Comparison of ENCODE assay signal across 1 cellular context in the genomic region with DNA sequence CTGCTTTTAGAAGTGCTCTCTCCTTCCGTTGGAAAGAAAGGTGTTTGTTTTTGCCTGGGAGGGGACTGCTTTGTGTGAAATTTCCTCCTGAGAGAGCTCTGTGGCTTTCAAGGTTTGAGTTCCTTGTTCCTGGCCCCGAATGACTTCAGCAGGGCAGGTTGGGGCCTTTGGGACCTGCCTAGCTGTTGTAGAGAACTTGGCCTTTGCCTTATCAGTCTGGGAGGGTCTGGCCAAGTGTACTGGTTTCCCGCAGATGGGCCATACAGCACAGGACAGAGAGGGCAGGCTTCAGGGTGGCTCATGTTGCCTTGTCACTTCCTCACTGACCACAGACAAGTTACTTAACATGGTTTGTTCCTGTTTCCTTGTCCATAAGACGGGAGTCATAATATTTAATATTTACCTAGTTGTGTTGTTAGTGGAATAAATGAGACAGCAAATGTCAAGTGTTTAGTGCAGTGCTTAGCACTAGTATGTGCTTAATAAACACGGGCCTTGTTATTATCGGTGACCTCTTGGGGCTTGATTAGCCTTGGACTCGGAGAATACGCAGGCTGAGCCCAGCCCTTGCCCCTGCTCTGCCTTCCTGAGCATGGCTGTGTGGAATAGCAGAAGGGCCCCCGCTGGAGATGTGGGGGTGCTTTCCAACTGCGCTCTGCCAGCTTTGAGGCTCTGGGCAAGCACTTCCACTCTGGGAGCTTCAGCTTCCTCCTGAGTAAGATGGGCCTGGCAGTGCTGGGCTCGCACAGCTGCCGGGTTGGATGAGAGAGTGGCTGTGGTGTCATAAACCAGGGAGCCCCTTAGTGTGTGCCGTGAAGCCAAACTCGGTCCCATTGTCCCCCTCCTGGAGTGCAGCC.
TF ChIP-seq lines count a peak whose summit lies in the region.

No MANE protein-coding gene starts in this region.

TF ChIP-seq in K562, 482 proteins besides CTCF, POLR2A, EP300 and RAD21 (continued from another document and continues in another):
- TF ChIP-seq, protein P1, sequence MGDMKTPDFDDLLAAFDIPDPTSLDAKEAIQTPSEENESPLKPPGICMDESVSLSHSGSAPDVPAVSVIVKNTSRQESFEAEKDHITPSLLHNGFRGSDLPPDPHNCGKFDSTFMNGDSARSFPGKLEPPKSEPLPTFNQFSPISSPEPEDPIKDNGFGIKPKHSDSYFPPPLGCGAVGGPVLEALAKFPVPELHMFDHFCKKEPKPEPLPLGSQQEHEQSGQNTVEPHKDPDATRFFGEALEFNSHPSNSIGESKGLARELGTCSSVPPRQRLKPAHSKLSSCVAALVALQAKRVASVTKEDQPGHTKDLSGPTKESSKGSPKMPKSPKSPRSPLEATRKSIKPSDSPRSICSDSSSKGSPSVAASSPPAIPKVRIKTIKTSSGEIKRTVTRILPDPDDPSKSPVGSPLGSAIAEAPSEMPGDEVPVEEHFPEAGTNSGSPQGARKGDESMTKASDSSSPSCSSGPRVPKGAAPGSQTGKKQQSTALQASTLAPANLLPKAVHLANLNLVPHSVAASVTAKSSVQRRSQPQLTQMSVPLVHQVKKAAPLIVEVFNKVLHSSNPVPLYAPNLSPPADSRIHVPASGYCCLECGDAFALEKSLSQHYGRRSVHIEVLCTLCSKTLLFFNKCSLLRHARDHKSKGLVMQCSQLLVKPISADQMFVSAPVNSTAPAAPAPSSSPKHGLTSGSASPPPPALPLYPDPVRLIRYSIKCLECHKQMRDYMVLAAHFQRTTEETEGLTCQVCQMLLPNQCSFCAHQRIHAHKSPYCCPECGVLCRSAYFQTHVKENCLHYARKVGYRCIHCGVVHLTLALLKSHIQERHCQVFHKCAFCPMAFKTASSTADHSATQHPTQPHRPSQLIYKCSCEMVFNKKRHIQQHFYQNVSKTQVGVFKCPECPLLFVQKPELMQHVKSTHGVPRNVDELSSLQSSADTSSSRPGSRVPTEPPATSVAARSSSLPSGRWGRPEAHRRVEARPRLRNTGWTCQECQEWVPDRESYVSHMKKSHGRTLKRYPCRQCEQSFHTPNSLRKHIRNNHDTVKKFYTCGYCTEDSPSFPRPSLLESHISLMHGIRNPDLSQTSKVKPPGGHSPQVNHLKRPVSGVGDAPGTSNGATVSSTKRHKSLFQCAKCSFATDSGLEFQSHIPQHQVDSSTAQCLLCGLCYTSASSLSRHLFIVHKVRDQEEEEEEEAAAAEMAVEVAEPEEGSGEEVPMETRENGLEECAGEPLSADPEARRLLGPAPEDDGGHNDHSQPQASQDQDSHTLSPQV (IDR thresholded peaks at IDR 0.05): peak; percentile 85
- TF ChIP-seq SP2 (IDR thresholded peaks at IDR 0.05; ENCODE audit: extremely low read depth, low read depth, low read length, poor library complexity, severe bottlenecking) (no peak), MYC (IDR thresholded peaks at IDR 0.05; ENCODE audit: low read depth, low read length) (no peak), MYC (CRISPR knock-in tag; IDR thresholded peaks at IDR 0.05; ENCODE audit: borderline replicate concordance, low read depth) (no peak), CREM (IDR thresholded peaks at IDR 0.05; ENCODE audit: low read depth) (peak; percentile 72), GABPB1 (CRISPR knock-in tag; IDR thresholded peaks at IDR 0.05) (peak; percentile 62), TAL1 (IDR thresholded peaks at IDR 0.05) (peak; percentile 47; the same call in 1 of the 2 replicates), NFE2 (IDR thresholded peaks at IDR 0.05; ENCODE audit: low read depth) (peak; percentile 82), SP1 (CRISPR knock-in tag; IDR thresholded peaks at IDR 0.05) (peak; percentile 45; the same call in 1 of the 2 replicates), JUN (IDR thresholded peaks at IDR 0.05; ENCODE audit: borderline replicate concordance, low read depth, low read length) (no peak), JUN (CRISPR knock-in tag; IDR thresholded peaks at IDR 0.05; ENCODE audit: borderline replicate concordance) (no peak), PHB (CRISPR knock-in tag; IDR thresholded peaks at IDR 0.05) (no peak), GTF2F1 (IDR thresholded peaks at IDR 0.05; ENCODE audit: low read depth, low read length) (no peak), RBM25 (IDR thresholded peaks at IDR 0.05; ENCODE audit: low read depth, low read length, severe bottlenecking) (no peak), ZNF695 (CRISPR knock-in tag; IDR thresholded peaks at IDR 0.05) (no peak), LARP7 (IDR thresholded peaks at IDR 0.05) (no peak), PHB2 (IDR thresholded peaks at IDR 0.05; ENCODE audit: low read depth) (no peak), ZNF253 (CRISPR knock-in tag; conservative IDR thresholded peaks at IDR 0.05) (no peak)
- TF ChIP-seq, protein P2, sequence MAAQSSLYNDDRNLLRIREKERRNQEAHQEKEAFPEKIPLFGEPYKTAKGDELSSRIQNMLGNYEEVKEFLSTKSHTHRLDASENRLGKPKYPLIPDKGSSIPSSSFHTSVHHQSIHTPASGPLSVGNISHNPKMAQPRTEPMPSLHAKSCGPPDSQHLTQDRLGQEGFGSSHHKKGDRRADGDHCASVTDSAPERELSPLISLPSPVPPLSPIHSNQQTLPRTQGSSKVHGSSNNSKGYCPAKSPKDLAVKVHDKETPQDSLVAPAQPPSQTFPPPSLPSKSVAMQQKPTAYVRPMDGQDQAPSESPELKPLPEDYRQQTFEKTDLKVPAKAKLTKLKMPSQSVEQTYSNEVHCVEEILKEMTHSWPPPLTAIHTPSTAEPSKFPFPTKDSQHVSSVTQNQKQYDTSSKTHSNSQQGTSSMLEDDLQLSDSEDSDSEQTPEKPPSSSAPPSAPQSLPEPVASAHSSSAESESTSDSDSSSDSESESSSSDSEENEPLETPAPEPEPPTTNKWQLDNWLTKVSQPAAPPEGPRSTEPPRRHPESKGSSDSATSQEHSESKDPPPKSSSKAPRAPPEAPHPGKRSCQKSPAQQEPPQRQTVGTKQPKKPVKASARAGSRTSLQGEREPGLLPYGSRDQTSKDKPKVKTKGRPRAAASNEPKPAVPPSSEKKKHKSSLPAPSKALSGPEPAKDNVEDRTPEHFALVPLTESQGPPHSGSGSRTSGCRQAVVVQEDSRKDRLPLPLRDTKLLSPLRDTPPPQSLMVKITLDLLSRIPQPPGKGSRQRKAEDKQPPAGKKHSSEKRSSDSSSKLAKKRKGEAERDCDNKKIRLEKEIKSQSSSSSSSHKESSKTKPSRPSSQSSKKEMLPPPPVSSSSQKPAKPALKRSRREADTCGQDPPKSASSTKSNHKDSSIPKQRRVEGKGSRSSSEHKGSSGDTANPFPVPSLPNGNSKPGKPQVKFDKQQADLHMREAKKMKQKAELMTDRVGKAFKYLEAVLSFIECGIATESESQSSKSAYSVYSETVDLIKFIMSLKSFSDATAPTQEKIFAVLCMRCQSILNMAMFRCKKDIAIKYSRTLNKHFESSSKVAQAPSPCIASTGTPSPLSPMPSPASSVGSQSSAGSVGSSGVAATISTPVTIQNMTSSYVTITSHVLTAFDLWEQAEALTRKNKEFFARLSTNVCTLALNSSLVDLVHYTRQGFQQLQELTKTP (IDR thresholded peaks at IDR 0.05; ENCODE audit: low read depth in 1 of 2, partially characterized antibody in 2 of 2): no peak
- TF ChIP-seq, protein P3, sequence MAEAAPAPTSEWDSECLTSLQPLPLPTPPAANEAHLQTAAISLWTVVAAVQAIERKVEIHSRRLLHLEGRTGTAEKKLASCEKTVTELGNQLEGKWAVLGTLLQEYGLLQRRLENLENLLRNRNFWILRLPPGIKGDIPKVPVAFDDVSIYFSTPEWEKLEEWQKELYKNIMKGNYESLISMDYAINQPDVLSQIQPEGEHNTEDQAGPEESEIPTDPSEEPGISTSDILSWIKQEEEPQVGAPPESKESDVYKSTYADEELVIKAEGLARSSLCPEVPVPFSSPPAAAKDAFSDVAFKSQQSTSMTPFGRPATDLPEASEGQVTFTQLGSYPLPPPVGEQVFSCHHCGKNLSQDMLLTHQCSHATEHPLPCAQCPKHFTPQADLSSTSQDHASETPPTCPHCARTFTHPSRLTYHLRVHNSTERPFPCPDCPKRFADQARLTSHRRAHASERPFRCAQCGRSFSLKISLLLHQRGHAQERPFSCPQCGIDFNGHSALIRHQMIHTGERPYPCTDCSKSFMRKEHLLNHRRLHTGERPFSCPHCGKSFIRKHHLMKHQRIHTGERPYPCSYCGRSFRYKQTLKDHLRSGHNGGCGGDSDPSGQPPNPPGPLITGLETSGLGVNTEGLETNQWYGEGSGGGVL (CRISPR knock-in tag; IDR thresholded peaks at IDR 0.05): no peak
- TF ChIP-seq, protein P4, sequence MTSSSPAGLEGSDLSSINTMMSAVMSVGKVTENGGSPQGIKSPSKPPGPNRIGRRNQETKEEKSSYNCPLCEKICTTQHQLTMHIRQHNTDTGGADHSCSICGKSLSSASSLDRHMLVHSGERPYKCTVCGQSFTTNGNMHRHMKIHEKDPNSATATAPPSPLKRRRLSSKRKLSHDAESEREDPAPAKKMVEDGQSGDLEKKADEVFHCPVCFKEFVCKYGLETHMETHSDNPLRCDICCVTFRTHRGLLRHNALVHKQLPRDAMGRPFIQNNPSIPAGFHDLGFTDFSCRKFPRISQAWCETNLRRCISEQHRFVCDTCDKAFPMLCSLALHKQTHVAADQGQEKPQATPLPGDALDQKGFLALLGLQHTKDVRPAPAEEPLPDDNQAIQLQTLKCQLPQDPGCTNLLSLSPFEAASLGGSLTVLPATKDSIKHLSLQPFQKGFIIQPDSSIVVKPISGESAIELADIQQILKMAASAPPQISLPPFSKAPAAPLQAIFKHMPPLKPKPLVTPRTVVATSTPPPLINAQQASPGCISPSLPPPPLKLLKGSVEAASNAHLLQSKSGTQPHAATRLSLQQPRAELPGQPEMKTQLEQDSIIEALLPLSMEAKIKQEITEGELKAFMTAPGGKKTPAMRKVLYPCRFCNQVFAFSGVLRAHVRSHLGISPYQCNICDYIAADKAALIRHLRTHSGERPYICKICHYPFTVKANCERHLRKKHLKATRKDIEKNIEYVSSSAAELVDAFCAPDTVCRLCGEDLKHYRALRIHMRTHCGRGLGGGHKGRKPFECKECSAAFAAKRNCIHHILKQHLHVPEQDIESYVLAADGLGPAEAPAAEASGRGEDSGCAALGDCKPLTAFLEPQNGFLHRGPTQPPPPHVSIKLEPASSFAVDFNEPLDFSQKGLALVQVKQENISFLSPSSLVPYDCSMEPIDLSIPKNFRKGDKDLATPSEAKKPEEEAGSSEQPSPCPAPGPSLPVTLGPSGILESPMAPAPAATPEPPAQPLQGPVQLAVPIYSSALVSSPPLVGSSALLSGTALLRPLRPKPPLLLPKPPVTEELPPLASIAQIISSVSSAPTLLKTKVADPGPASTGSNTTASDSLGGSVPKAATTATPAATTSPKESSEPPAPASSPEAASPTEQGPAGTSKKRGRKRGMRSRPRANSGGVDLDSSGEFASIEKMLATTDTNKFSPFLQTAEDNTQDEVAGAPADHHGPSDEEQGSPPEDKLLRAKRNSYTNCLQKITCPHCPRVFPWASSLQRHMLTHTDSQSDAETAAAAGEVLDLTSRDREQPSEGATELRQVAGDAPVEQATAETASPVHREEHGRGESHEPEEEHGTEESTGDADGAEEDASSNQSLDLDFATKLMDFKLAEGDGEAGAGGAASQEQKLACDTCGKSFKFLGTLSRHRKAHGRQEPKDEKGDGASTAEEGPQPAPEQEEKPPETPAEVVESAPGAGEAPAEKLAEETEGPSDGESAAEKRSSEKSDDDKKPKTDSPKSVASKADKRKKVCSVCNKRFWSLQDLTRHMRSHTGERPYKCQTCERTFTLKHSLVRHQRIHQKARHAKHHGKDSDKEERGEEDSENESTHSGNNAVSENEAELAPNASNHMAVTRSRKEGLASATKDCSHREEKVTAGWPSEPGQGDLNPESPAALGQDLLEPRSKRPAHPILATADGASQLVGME (CRISPR knock-in tag; IDR thresholded peaks at IDR 0.05): no peak
- TF ChIP-seq, protein P5, sequence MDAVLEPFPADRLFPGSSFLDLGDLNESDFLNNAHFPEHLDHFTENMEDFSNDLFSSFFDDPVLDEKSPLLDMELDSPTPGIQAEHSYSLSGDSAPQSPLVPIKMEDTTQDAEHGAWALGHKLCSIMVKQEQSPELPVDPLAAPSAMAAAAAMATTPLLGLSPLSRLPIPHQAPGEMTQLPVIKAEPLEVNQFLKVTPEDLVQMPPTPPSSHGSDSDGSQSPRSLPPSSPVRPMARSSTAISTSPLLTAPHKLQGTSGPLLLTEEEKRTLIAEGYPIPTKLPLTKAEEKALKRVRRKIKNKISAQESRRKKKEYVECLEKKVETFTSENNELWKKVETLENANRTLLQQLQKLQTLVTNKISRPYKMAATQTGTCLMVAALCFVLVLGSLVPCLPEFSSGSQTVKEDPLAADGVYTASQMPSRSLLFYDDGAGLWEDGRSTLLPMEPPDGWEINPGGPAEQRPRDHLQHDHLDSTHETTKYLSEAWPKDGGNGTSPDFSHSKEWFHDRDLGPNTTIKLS (IDR thresholded peaks at IDR 0.05; ENCODE audit: borderline replicate concordance, low read depth): no peak
- TF ChIP-seq, protein P6, sequence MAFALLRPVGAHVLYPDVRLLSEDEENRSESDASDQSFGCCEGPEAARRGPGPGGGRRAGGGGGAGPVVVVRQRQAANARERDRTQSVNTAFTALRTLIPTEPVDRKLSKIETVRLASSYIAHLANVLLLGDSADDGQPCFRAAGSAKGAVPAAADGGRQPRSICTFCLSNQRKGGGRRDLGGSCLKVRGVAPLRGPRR (CRISPR knock-in tag; IDR thresholded peaks at IDR 0.05): no peak
- TF ChIP-seq, protein P7, sequence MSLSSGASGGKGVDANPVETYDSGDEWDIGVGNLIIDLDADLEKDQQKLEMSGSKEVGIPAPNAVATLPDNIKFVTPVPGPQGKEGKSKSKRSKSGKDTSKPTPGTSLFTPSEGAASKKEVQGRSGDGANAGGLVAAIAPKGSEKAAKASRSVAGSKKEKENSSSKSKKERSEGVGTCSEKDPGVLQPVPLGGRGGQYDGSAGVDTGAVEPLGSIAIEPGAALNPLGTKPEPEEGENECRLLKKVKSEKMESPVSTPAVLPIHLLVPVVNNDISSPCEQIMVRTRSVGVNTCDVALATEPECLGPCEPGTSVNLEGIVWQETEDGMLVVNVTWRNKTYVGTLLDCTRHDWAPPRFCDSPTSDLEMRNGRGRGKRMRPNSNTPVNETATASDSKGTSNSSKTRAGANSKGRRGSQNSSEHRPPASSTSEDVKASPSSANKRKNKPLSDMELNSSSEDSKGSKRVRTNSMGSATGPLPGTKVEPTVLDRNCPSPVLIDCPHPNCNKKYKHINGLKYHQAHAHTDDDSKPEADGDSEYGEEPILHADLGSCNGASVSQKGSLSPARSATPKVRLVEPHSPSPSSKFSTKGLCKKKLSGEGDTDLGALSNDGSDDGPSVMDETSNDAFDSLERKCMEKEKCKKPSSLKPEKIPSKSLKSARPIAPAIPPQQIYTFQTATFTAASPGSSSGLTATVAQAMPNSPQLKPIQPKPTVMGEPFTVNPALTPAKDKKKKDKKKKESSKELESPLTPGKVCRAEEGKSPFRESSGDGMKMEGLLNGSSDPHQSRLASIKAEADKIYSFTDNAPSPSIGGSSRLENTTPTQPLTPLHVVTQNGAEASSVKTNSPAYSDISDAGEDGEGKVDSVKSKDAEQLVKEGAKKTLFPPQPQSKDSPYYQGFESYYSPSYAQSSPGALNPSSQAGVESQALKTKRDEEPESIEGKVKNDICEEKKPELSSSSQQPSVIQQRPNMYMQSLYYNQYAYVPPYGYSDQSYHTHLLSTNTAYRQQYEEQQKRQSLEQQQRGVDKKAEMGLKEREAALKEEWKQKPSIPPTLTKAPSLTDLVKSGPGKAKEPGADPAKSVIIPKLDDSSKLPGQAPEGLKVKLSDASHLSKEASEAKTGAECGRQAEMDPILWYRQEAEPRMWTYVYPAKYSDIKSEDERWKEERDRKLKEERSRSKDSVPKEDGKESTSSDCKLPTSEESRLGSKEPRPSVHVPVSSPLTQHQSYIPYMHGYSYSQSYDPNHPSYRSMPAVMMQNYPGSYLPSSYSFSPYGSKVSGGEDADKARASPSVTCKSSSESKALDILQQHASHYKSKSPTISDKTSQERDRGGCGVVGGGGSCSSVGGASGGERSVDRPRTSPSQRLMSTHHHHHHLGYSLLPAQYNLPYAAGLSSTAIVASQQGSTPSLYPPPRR (CRISPR knock-in tag; IDR thresholded peaks at IDR 0.05; ENCODE audit: borderline replicate concordance): no peak
